In the genomic region with DNA sequence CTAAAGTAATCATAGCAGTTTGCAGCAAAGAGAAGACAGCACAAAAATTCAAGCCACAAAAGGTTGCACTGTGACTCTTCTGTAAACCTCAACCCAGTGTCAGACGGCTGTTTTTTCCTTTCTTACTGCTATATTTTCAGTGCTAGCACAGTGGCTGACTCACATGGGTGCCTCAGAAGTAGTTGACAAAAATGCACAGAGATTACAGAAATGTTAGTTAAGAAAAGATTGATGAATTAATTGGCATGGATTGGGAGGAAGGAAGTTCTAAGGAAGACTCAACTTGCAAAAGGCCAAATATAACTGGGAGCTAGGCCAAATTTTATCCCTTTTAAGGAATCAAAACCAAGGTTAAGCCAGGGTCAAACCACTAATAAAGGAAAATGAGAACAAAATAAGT, we compare ENCODE assay signal across 8 cellular contexts. TPM values are rescaled to one million over a fixed set of nuclear protein-coding genes. Genes with fewer than 3 reads are reported as not detected.
A peak's percentile ranks its signal among the peaks of the same experiment; 100 is the strongest.
DNase-seq lines count a peak whose midpoint lies in the region; ATAC-seq and TF ChIP-seq lines count a peak whose summit lies in the region.

No MANE protein-coding gene starts in this region.

- H3K4me1 Mint-ChIP-seq in T-helper 17 cell, result peaks cover 28% of the 10 kb centered on the region
- H3K4me1 Mint-ChIP-seq in progenitor cell of endocrine pancreas (ENCODE audit: low read depth), result no peaks in the 10 kb centered on the region

- DNase-seq in AG08396 (ENCODE audit: low spot score), result peak; percentile 15
- DNase-seq in T-helper 17 cell, result no peak
- DNase-seq in fibroblast of villous mesenchyme (ENCODE audit: low read depth), result peak; percentile 44
- DNase-seq in mesenteric fat pad (ENCODE audit: low spot score), result no peak
- no peak for DNase-seq in NAMALWA (ENCODE audit: low spot score)
- DNase-seq in progenitor cell of endocrine pancreas (ENCODE audit: low spot score, unreplicated experiment), result no peak

- H3K27ac Mint-ChIP-seq in T-helper 17 cell (peak overlapping the region; percentile 98), progenitor cell of endocrine pancreas (no peak overlapping the region)

- H3K4me3 ChIP-seq in fibroblast of villous mesenchyme (ENCODE audit: low read depth, low read length), result no peak overlapping the region

- TF ChIP-seq CTCF in fibroblast of villous mesenchyme (IDR thresholded peaks at IDR 0.05; ENCODE audit: insufficient read depth, low read depth, low read length) (no peak), progenitor cell of endocrine pancreas (IDR thresholded peaks at IDR 0.05; ENCODE audit: unreplicated experiment) (no peak)

- ATAC-seq in GM21576 (IDR thresholded peaks at IDR 0.05; ENCODE audit: unreplicated experiment) (peak; percentile 69), T-helper 17 cell (peak; percentile 86), HG03280 (IDR thresholded peaks at IDR 0.05; ENCODE audit: unreplicated experiment) (no peak)

- H3K9me3 ChIP-seq in T-helper 17 cell (ENCODE audit: control insufficient read depth, low read length, poor library complexity, severe bottlenecking), result no peaks in the 10 kb centered on the region

- no peaks in the 10 kb centered on the region for H3K36me3 Mint-ChIP-seq in T-helper 17 cell (ENCODE audit: low read depth)
- no peaks in the 10 kb centered on the region for H3K36me3 Mint-ChIP-seq in progenitor cell of endocrine pancreas (ENCODE audit: insufficient read depth)

- H3K27me3 Mint-ChIP-seq in T-helper 17 cell, result no peaks in the 10 kb centered on the region
- no peaks in the 10 kb centered on the region for H3K27me3 Mint-ChIP-seq in progenitor cell of endocrine pancreas

- H3K4me3 Mint-ChIP-seq in T-helper 17 cell (peak overlapping the region; percentile 46), progenitor cell of endocrine pancreas (ENCODE audit: low read depth) (no peak overlapping the region)

- no peaks in the 10 kb centered on the region for H3K9me3 Mint-ChIP-seq in progenitor cell of endocrine pancreas (ENCODE audit: low read depth)

RNA-seq across cellular contexts. Expression of gene ITGA1, which starts 43.7 kb away (rescaled TPM):
- total RNA-seq in T-helper 17 cell (1 to 10 TPM; 4.0 to 4.3 TPM), fibroblast of villous mesenchyme (104 and 154 TPM in 2 replicates), mesenteric fat pad (62.3 TPM), progenitor cell of endocrine pancreas (6.4 and 7.8 TPM in 2 replicates)

RNA-seq across cellular contexts. Expression of gene PELO, which starts 43.7 kb away (rescaled TPM):
- 1 to 10 TPM; 6.0 to 8.1 TPM for total RNA-seq in T-helper 17 cell
- total RNA-seq in fibroblast of villous mesenchyme, result 44.9 and 47.7 TPM in 2 replicates
- 36.7 TPM for total RNA-seq in mesenteric fat pad
- 11.0 and 11.8 TPM in 2 replicates for total RNA-seq in progenitor cell of endocrine pancreas

Comparison
In these comparisons a context has a peak if more than half of its experiments do, and no peak if none do; other contexts are left out.
1. DNase-seq: peak in AG08396 (single experiment) and fibroblast of villous mesenchyme (single experiment); none in T-helper 17 cell (0 of 3), mesenteric fat pad (single experiment), NAMALWA (single experiment) and progenitor cell of endocrine pancreas (single experiment).